23 cellular contexts compared by ENCODE assay signal in the genomic region with DNA sequence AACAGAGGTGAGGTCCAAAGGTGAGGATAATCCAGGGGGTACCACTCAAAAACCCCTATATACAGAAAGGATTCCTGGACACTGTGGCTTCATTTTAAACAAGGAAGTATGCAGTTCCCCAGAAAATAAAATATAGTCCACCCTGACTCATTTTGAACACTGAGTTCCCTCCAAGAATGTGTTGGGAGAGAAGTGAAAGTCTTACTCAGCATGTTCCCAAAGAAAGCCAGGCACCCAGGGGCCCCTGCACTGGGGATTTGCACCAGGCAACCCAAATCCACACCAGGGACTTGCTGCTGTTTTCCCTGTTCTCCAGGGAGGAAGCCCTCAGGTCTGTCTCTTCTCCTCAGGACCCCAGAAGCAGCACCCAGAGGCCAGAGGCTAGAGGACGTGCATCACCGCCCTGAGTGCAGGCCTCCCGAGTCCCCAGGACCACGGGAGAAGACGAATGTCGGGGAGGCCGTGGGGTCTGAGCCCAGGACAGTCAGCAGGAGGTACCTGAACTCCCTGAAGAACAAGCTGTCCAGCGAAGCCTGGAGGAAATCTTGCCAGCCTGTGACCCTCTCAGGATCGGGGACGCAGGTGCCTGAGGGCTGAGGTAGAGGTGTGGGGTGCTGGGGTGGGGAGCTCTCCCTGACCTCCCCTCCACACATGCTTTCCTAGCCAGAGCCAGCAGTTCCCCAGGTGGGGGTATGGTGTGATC. TPM values are rescaled to one million over a fixed set of nuclear protein-coding genes. Genes with fewer than 3 reads are reported as not detected.
DNase-seq lines count a peak whose midpoint lies in the region; ATAC-seq and TF ChIP-seq lines count a peak whose summit lies in the region.
"Had no signal": no experiment of that assay in that cellular context is flagged by ENCODE, and none has a peak within 500 bp of the region (broad histone marks: within the 10 kb centered on the region; RNA-seq: fewer than 3 reads in every experiment).

No MANE protein-coding gene starts in this region.

- H3K4me3 Mint-ChIP-seq in stimulated activated naive CD8-positive, alpha-beta T cell treated with anti-CD3 and anti-CD28 coated beads, Interleukin-15, Interleukin-2, amounts not matched to agents 100 ng/mL and 50 ng/mL, for 24 hours: peak overlapping the region; percentile 58
- no peak overlapping the region for H3K4me3 Mint-ChIP-seq in stimulated activated naive CD8-positive, alpha-beta T cell treated with anti-CD3 and anti-CD28 coated beads, Interleukin-15, amount 100 ng/mL, for 72 hours
- H3K4me3 Mint-ChIP-seq: HFFc6; T-helper 1 cell treated with Interleukin-12 subunit alpha and Interleukin-12 subunit beta and Interleukin-4 antibody, amounts not matched to agents 30 μg/mL and 1 μg/mL, for 36 hours had no signal

- POLR2A ChIA-PET in GM10248 (lab: Yijun Ruan, JAX): no interaction called here

- DNase-seq in stimulated activated naive CD8-positive, alpha-beta T cell treated with anti-CD3 and anti-CD28 coated beads, Interleukin-15, amount 100 ng/mL, for 72 hours: no peak
- DNase-seq in fibroblast of villous mesenchyme (ENCODE audit: low read depth): peak; percentile 7
- DNase-seq in GM10248 (ENCODE audit: extremely low spot score): no peak
- no peak for DNase-seq in COLO668 (lab: John Stamatoyannopoulos, UW; ENCODE audit: unreplicated experiment)
- DNase-seq in T-helper 1 cell: no peak
- DNase-seq in erythroblast (lab: John Stamatoyannopoulos, UW): no peak
- DNase-seq: activated naive CD8-positive, alpha-beta T cell treated with anti-CD3 and anti-CD28 coated beads, Interleukin-2, amount 50 U/mL, for 24 hours; CD4-positive, alpha-beta memory T cell; DMS79; dorsolateral prefrontal cortex; esophagus squamous epithelium; head of caudate nucleus; HFFc6; NCI-H345; ovary; SHP77 treated with DMSO at 0.1 percent for 48 hours; stimulated activated CD4-positive, alpha-beta T cell treated with anti-CD3 and anti-CD28 coated beads, Interleukin-4, amount 100 ng/mL, for 24 hours had no signal

- TF ChIP-seq CTCF in fibroblast of villous mesenchyme (IDR thresholded peaks at IDR 0.05; ENCODE audit: insufficient read depth, low read depth, low read length) (no peak), GM10248 (IDR thresholded peaks at IDR 0.05; ENCODE audit: control extremely low read depth, extremely low read depth, low read depth, missing control alignments) (no peak)

- H3K4me3 ChIP-seq in fibroblast of villous mesenchyme (ENCODE audit: low read depth, low read length): no peak overlapping the region
- no peak overlapping the region for H3K4me3 ChIP-seq in mucosa of rectum (ENCODE audit: low read length in 2 of 2)
- H3K4me3 ChIP-seq: A549, ovary had no signal

- no peaks in the 10 kb centered on the region for H3K36me3 Mint-ChIP-seq in stimulated activated naive CD8-positive, alpha-beta T cell treated with anti-CD3 and anti-CD28 coated beads, Interleukin-15, Interleukin-2, amounts not matched to agents 100 ng/mL and 50 ng/mL, for 24 hours (ENCODE audit: low read depth)
- H3K36me3 Mint-ChIP-seq: CD4-positive, alpha-beta memory T cell had no signal

- H3K9ac ChIP-seq in mucosa of rectum (ENCODE audit: low read depth in 1 of 2, low read length in 2 of 2): no peak overlapping the region

- peaks cover 30% of the 10 kb centered on the region for H3K4me1 Mint-ChIP-seq in stimulated activated naive CD8-positive, alpha-beta T cell treated with anti-CD3 and anti-CD28 coated beads, Interleukin-15, Interleukin-2, amounts not matched to agents 100 ng/mL and 50 ng/mL, for 24 hours (ENCODE audit: low read depth)
- H3K4me1 Mint-ChIP-seq in stimulated activated naive CD8-positive, alpha-beta T cell treated with anti-CD3 and anti-CD28 coated beads, Interleukin-15, amount 100 ng/mL, for 72 hours: peaks cover 26% of the 10 kb centered on the region

- H3K36me3 ChIP-seq in mucosa of rectum (ENCODE audit: control insufficient read depth in 2 of 2, insufficient read depth in 2 of 2, low read length in 2 of 2): no peaks in the 10 kb centered on the region
- H3K36me3 ChIP-seq: breast epithelium, esophagus squamous epithelium, ovary, tibial nerve had no signal

- no peaks in the 10 kb centered on the region for H3K27me3 Mint-ChIP-seq in stimulated activated naive CD8-positive, alpha-beta T cell treated with anti-CD3 and anti-CD28 coated beads, Interleukin-15, Interleukin-2, amounts not matched to agents 100 ng/mL and 50 ng/mL, for 24 hours
- H3K27me3 Mint-ChIP-seq in stimulated activated naive CD8-positive, alpha-beta T cell treated with anti-CD3 and anti-CD28 coated beads, Interleukin-15, amount 100 ng/mL, for 72 hours: no peaks in the 10 kb centered on the region
- H3K27me3 Mint-ChIP-seq: activated naive CD8-positive, alpha-beta T cell treated with anti-CD3 and anti-CD28 coated beads, Interleukin-2, amount 50 U/mL, for 24 hours; CD4-positive, alpha-beta memory T cell had no signal

- CTCF ChIA-PET in GM10248 (lab: Yijun Ruan, JAX): interaction anchor here (1.0 to 11.7 kb wide), 4 partner anchors 9 to 201 kb away, joined by 3 to 147 read pairs (median 18); no protein-coding TSS in a partner anchor

- H3K9me3 ChIP-seq in mucosa of rectum (ENCODE audit: control insufficient read depth in 2 of 2, low read length in 2 of 2): no peaks in the 10 kb centered on the region
- H3K9me3 ChIP-seq: A549, breast epithelium, esophagus squamous epithelium, ovary, tibial nerve had no signal

- H3K4me1 ChIP-seq in mucosa of rectum (ENCODE audit: control insufficient read depth in 2 of 2, insufficient read depth in 2 of 2, low read length in 2 of 2): peaks cover 0 to 4% of the 10 kb centered on the region in 2 donors
- H3K4me1 ChIP-seq: A549, breast epithelium, tibial nerve had no signal

- ATAC-seq in stimulated activated naive CD8-positive, alpha-beta T cell treated with anti-CD3 and anti-CD28 coated beads, Interleukin-15, amount 100 ng/mL, for 72 hours: no peak
- ATAC-seq: A549; activated naive CD8-positive, alpha-beta T cell treated with anti-CD3 and anti-CD28 coated beads, Interleukin-2, amount 50 U/mL, for 24 hours had no signal

- H3K9me3 Mint-ChIP-seq in stimulated activated naive CD8-positive, alpha-beta T cell treated with anti-CD3 and anti-CD28 coated beads, Interleukin-15, Interleukin-2, amounts not matched to agents 100 ng/mL and 50 ng/mL, for 24 hours: no peaks in the 10 kb centered on the region
- H3K9me3 Mint-ChIP-seq in stimulated activated naive CD8-positive, alpha-beta T cell treated with anti-CD3 and anti-CD28 coated beads, Interleukin-15, amount 100 ng/mL, for 72 hours: no peaks in the 10 kb centered on the region
- H3K9me3 Mint-ChIP-seq: activated naive CD8-positive, alpha-beta T cell treated with anti-CD3 and anti-CD28 coated beads, Interleukin-2, amount 50 U/mL, for 24 hours; CD4-positive, alpha-beta memory T cell; T-helper 1 cell treated with Interleukin-12 subunit alpha and Interleukin-12 subunit beta and Interleukin-4 antibody, amounts not matched to agents 30 μg/mL and 1 μg/mL, for 36 hours had no signal

- TF ChIP-seq POLR2A in erythroblast (IDR thresholded peaks at IDR 0.05; ENCODE audit: low read length): no peak

- no peak overlapping the region for H3K27ac Mint-ChIP-seq in stimulated activated naive CD8-positive, alpha-beta T cell treated with anti-CD3 and anti-CD28 coated beads, Interleukin-15, Interleukin-2, amounts not matched to agents 100 ng/mL and 50 ng/mL, for 24 hours
- no peak overlapping the region for H3K27ac Mint-ChIP-seq in stimulated activated naive CD8-positive, alpha-beta T cell treated with anti-CD3 and anti-CD28 coated beads, Interleukin-15, amount 100 ng/mL, for 72 hours
- H3K27ac Mint-ChIP-seq: HFFc6; T-helper 1 cell treated with Interleukin-12 subunit alpha and Interleukin-12 subunit beta and Interleukin-4 antibody, amounts not matched to agents 30 μg/mL and 1 μg/mL, for 36 hours had no signal

- H3K27me3 ChIP-seq in mucosa of rectum (ENCODE audit: control insufficient read depth in 2 of 2, insufficient read depth in 2 of 2, low read length in 2 of 2): no peaks in the 10 kb centered on the region
- H3K27me3 ChIP-seq: breast epithelium, dorsolateral prefrontal cortex, esophagus squamous epithelium, ovary, tibial nerve had no signal

- H3K27ac ChIP-seq in mucosa of rectum (ENCODE audit: low read depth in 2 of 2, low read length in 2 of 2): peak overlapping the region; percentile 9 to 35
- H3K27ac ChIP-seq: A549, breast epithelium, ovary, tibial nerve had no signal

RNA-seq across cellular contexts. Expression of a gene that starts 3.2 kb away (rescaled TPM):
- total RNA-seq in fibroblast of villous mesenchyme: not detected in 2 replicates
- total RNA-seq: HFFc6 had no signal

RNA-seq across cellular contexts. Expression of a gene that starts 22.6 kb away (rescaled TPM):
- total RNA-seq in fibroblast of villous mesenchyme: 224 and 228 TPM in 2 replicates

RNA-seq across cellular contexts. Expression of a gene that starts 54.1 kb away (rescaled TPM):
- total RNA-seq in fibroblast of villous mesenchyme: under 0.01 TPM in 2 replicates
- total RNA-seq: HFFc6 had no signal
